Comparison of ENCODE assay signal across 12 cellular contexts in the genomic region with DNA sequence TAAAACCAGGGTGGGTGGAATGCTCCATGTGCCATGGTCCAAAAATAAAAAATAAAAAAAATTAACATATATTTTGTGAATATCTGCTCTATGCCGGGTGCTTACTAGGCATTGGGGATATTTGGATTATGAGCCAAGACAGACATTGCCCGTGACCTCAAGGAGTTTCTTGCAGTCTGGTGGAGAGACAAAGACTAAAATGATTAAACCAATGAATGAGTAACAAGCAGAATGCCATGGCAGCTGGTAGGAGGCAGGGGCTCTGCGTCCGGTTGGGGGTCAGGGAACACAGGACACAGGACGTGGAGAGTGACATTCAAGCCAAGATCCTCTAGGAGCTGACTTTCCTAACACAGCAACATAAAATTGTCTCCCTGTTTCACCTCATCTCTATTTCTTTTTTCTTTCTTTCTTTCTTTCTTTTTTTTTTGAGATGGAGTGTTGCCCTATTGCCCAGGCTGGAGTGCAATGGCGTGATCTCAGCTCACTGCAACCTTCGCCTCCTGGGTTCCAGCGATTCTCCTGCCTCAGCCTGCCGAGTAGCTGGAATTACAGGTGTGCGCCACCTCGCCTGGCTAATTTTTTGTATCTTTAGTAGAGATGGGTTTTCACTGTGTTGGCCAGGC. TPM values are rescaled to one million over a fixed set of nuclear protein-coding genes. Genes with fewer than 3 reads are reported as not detected.
DNase-seq lines count a peak whose midpoint lies in the region; ATAC-seq, FAIRE-seq and TF ChIP-seq lines count a peak whose summit lies in the region.
"Had no signal": no experiment of that assay in that cellular context is flagged by ENCODE, and none has a peak within 500 bp of the region (broad histone marks: within the 10 kb centered on the region; RNA-seq: fewer than 3 reads in every experiment).

No MANE protein-coding gene starts in this region.

- no peak overlapping the region for H3K9ac ChIP-seq in astrocyte (ENCODE audit: low read length)

- H3K36me3 ChIP-seq in DOHH2 (ENCODE audit: control insufficient read depth, low read length) (peaks cover 32% of the 10 kb centered on the region), astrocyte (ENCODE audit: insufficient read depth, low read length) (no peaks in the 10 kb centered on the region), upper lobe of left lung (no peaks in the 10 kb centered on the region)

- no peak for TF ChIP-seq EP300 in upper lobe of left lung (IDR thresholded peaks at IDR 0.05)

- H3K4me2 ChIP-seq in DOHH2 (ENCODE audit: low read length) (peak overlapping the region; percentile 52; the same call in 1 of the 2 replicates), astrocyte (ENCODE audit: low read length) (peak overlapping the region; percentile 35)

- H4K20me1 ChIP-seq in DOHH2 (ENCODE audit: control insufficient read depth, insufficient read depth, low read depth, low read length) (no peaks in the 10 kb centered on the region), astrocyte (ENCODE audit: insufficient read depth, low read length) (no peaks in the 10 kb centered on the region)

- H3K27ac ChIP-seq in DOHH2 (ENCODE audit: low read depth, low read length) (no peak overlapping the region), astrocyte (ENCODE audit: low read depth, low read length) (no peak overlapping the region), upper lobe of left lung (peak overlapping the region in 3 of 4 donors; percentile 49 to 65 (median 54))

- FAIRE-seq in astrocyte (lab: Jason Lieb, UNC) = no peak
- FAIRE-seq: H54 had no signal

- peaks cover 3% of the 10 kb centered on the region for H3F3A ChIP-seq in DOHH2 (ENCODE audit: control insufficient read depth, insufficient read depth)

- H3K27ac Mint-ChIP-seq in activated T-cell treated with anti-CD3 and anti-CD28 coated beads, Interleukin-2, amount 50 U/mL, for 24 hours = peak overlapping the region; percentile 63
- peak overlapping the region; percentile 5 for H3K27ac Mint-ChIP-seq in astrocyte (ENCODE audit: unreplicated experiment)

- no peak overlapping the region for H3K4me3 Mint-ChIP-seq in activated T-cell treated with anti-CD3 and anti-CD28 coated beads, Interleukin-2, amount 50 U/mL, for 24 hours
- H3K4me3 Mint-ChIP-seq in astrocyte (ENCODE audit: unreplicated experiment) = no peak overlapping the region
- H3K4me3 Mint-ChIP-seq: CD14-positive monocyte had no signal

- H3K36me3 Mint-ChIP-seq in activated T-cell treated with anti-CD3 and anti-CD28 coated beads, Interleukin-2, amount 50 U/mL, for 24 hours (ENCODE audit: low read depth) = no peaks in the 10 kb centered on the region
- H3K36me3 Mint-ChIP-seq in astrocyte (ENCODE audit: low read depth, unreplicated experiment) = peaks cover 16% of the 10 kb centered on the region
- H3K36me3 Mint-ChIP-seq: CD14-positive monocyte had no signal

- no peak overlapping the region for H3K4me3 ChIP-seq in DOHH2 (ENCODE audit: low read length)
- no peak overlapping the region for H3K4me3 ChIP-seq in astrocyte (ENCODE audit: insufficient read depth, low read depth, low read length)
- H3K4me3 ChIP-seq in upper lobe of left lung = no peak overlapping the region

- no peak for TF ChIP-seq CTCF in DOHH2 (IDR thresholded peaks at IDR 0.05; ENCODE audit: low read depth, low read length, poor library complexity, severe bottlenecking)
- no peak for TF ChIP-seq CTCF in astrocyte (IDR thresholded peaks at IDR 0.05; ENCODE audit: insufficient read depth, low read depth, low read length)
- TF ChIP-seq CTCF in upper lobe of left lung (IDR thresholded peaks at IDR 0.05) = no peak

- H3K9me3 ChIP-seq in DOHH2 (ENCODE audit: control insufficient read depth, insufficient read depth, low read length) = 0 out of 2 replicates have a peak, but pooled peaks cover 3% of the 10 kb centered on the region
- peaks cover 3% of the 10 kb centered on the region for H3K9me3 ChIP-seq in astrocyte (ENCODE audit: insufficient read depth, low read depth, low read length)
- H3K9me3 ChIP-seq in upper lobe of left lung = no peaks in the 10 kb centered on the region

- no peak for TF ChIP-seq POLR2A in upper lobe of left lung (IDR thresholded peaks at IDR 0.05)

- peaks cover 16% of the 10 kb centered on the region for H3K4me1 Mint-ChIP-seq in activated T-cell treated with anti-CD3 and anti-CD28 coated beads, Interleukin-2, amount 50 U/mL, for 24 hours (ENCODE audit: low read depth)
- peaks cover 9% of the 10 kb centered on the region for H3K4me1 Mint-ChIP-seq in astrocyte (ENCODE audit: low read depth, unreplicated experiment)

- H3K79me2 ChIP-seq in DOHH2 (ENCODE audit: control insufficient read depth, low read length) (no peaks in the 10 kb centered on the region), astrocyte (ENCODE audit: insufficient read depth, low read length) (no peaks in the 10 kb centered on the region)

- H3K27me3 ChIP-seq in DOHH2 (ENCODE audit: control insufficient read depth, low read length) (no peaks in the 10 kb centered on the region), astrocyte (ENCODE audit: insufficient read depth, low read length) (no peaks in the 10 kb centered on the region), upper lobe of left lung (no peaks in the 10 kb centered on the region)

- H3K9me2 ChIP-seq in DOHH2 (replicated peaks; ENCODE audit: control insufficient read depth, low read length) = no peaks in the 10 kb centered on the region

- no peak overlapping the region for H2AFZ ChIP-seq in astrocyte (ENCODE audit: low read depth, low read length)

- 88 to 96% methylated on average over 11 of the region's 11 CpGs for WGBS in upper lobe of left lung, 2 donors

- no peak for DNase-seq in activated T-cell treated with anti-CD3 and anti-CD28 coated beads, Interleukin-2, amount 50 U/mL, for 24 hours
- DNase-seq in activated T-cell treated with anti-CD3 and anti-CD28 coated beads, Interleukin-2, amount 50 U/mL, for 1 hour = no peak
- no peak for DNase-seq in astrocyte (ENCODE audit: low read depth)
- no peak for DNase-seq in upper lobe of left lung
- DNase-seq in cortex of kidney (lab: John Stamatoyannopoulos, UW) = no peak
- DNase-seq: NCI-H446 treated with DMSO at 0.1 percent for 48 hours, SIG-M5 had no signal

- no peaks in the 10 kb centered on the region for H3K9me3 Mint-ChIP-seq in activated T-cell treated with anti-CD3 and anti-CD28 coated beads, Interleukin-2, amount 50 U/mL, for 24 hours
- peaks cover 2% of the 10 kb centered on the region for H3K9me3 Mint-ChIP-seq in astrocyte (ENCODE audit: unreplicated experiment)

- no peak for ATAC-seq in upper lobe of left lung (ENCODE audit: low FRiP score in 2 of 2)
- no peak for ATAC-seq in HG03439 (IDR thresholded peaks at IDR 0.05; ENCODE audit: unreplicated experiment)

- H3K4me1 ChIP-seq in DOHH2 (ENCODE audit: control insufficient read depth, low read length) = peaks cover 63% of the 10 kb centered on the region
- H3K4me1 ChIP-seq in astrocyte (ENCODE audit: insufficient read depth, low read length) = peaks cover 10% of the 10 kb centered on the region
- peaks cover 18 to 39% (median 34%) of the 10 kb centered on the region in 4 donors for H3K4me1 ChIP-seq in upper lobe of left lung

- no peaks in the 10 kb centered on the region for H3K27me3 Mint-ChIP-seq in activated T-cell treated with anti-CD3 and anti-CD28 coated beads, Interleukin-2, amount 50 U/mL, for 24 hours
- H3K27me3 Mint-ChIP-seq in astrocyte (ENCODE audit: low read depth, unreplicated experiment) = no peaks in the 10 kb centered on the region

RNA-seq across cellular contexts. Expression of a gene that starts 35.5 kb away (rescaled TPM):
- total RNA-seq in astrocyte (8.6 and 9.4 TPM in 2 replicates), upper lobe of left lung (10 to 100 TPM in 2 of 6 donors, 1 to 10 TPM in 4; 3.9 to 16.2 (median 8.1) TPM)
- total RNA-seq: HT-29 had no signal

Comparison
In these comparisons a context has a peak if more than half of its experiments do, and no peak if none do; other contexts are left out.
1. H3K27ac ChIP-seq: peak in upper lobe of left lung (3 of 4); none in DOHH2 (single experiment) and astrocyte (single experiment).